Comparison of ENCODE assay signal across 8 cellular contexts in the genomic region with DNA sequence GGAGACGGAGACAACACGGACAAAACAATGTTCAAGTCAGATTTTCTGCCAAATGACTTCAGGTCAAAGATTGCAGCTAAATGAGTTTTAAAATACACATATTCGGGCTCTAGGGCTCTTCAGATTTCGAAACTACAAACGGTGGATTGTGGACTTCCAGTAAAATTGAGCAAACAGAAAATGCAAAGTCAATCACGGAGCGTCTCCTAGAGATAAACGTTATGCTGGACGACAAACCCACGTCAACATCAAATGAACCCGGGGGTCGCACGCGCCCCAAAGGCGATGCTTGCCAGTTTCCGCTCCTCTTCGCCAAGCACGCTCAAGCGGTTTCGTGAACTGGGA. TPM values are rescaled to one million over a fixed set of nuclear protein-coding genes. Genes with fewer than 3 reads are reported as not detected.
A peak's percentile ranks its signal among the peaks of the same experiment; 100 is the strongest.
DNase-seq lines count a peak whose midpoint lies in the region; ATAC-seq and TF ChIP-seq lines count a peak whose summit lies in the region.

No MANE protein-coding gene starts in this region.

- H3K4me2 ChIP-seq in DND-41 (ENCODE audit: insufficient read depth, low read length): peak overlapping the region; percentile 99

- H3K9ac ChIP-seq in DND-41 (ENCODE audit: low read depth, low read length) (peak overlapping the region; percentile 99), subcutaneous abdominal adipose tissue (ENCODE audit: low read length in 5 of 5) (peak overlapping the region; percentile 80 to 98 (median 93))

- H3K9me3 ChIP-seq in DND-41 (ENCODE audit: insufficient read depth, low read length, severe bottlenecking) (no peaks in the 10 kb centered on the region), adrenal gland (replicated peaks in 1 of 3) (no peaks in the 10 kb centered on the region), subcutaneous abdominal adipose tissue (ENCODE audit: control insufficient read depth in 5 of 5, low read length in 5 of 5) (no peaks in the 10 kb centered on the region)

- H3K27me3 ChIP-seq in DND-41 (ENCODE audit: insufficient read depth, low read length, poor library complexity) (no peaks in the 10 kb centered on the region), adrenal gland (no peaks in the 10 kb centered on the region), subcutaneous abdominal adipose tissue (ENCODE audit: control insufficient read depth in 5 of 5, insufficient read depth in 4 of 5, low read length in 5 of 5) (no peaks in the 10 kb centered on the region)

- 1 to 2% (median 1%) methylated on average over 20 of the region's 20 CpGs for WGBS in adrenal gland, 4 donors

- peaks cover 56% of the 10 kb centered on the region for H3K79me2 ChIP-seq in DND-41 (ENCODE audit: insufficient read depth, low read length)

- no peak for DNase-seq in DND-41
- peak in 1 of 7 donors; percentile 49 for DNase-seq in adrenal gland
- peak; percentile 40 for DNase-seq in inferior parietal cortex (ENCODE audit: extremely low spot score)
- DNase-seq in H4 (ENCODE audit: low spot score): no peak
- no peak for DNase-seq in stimulated activated CD4-positive, alpha-beta T cell treated with anti-CD3 and anti-CD28 coated beads, Interleukin-4, amount 100 ng/mL, for 1 hour

- TF ChIP-seq CTCF in DND-41 (IDR thresholded peaks at IDR 0.05; ENCODE audit: borderline replicate concordance, extremely low read depth, low read length, poor library complexity, severe bottlenecking) (no peak), adrenal gland (IDR thresholded peaks at IDR 0.05) (no peak)

- peaks cover 36% of the 10 kb centered on the region for H3K4me1 ChIP-seq in DND-41 (ENCODE audit: insufficient read depth, low read length)
- H3K4me1 ChIP-seq in adrenal gland (replicated peaks in 1 of 2): peaks cover 8 to 27% of the 10 kb centered on the region in 2 donors
- peaks cover 3 to 33% (median 26%) of the 10 kb centered on the region in 5 donors for H3K4me1 ChIP-seq in subcutaneous abdominal adipose tissue (ENCODE audit: control insufficient read depth in 5 of 5, insufficient read depth in 5 of 5, low read length in 5 of 5)

- intact Hi-C loops in adrenal gland (cut with DNase I): loop anchor here in 1 of 2 donors (5.0 kb wide), 1 partner anchor 36 kb away; a partner anchor contains a TSS

- H3K27ac ChIP-seq in DND-41 (ENCODE audit: low read length) (peak overlapping the region; percentile 99), adrenal gland (peak overlapping the region; percentile 57 to 99 (median 95)), subcutaneous abdominal adipose tissue (ENCODE audit: low read depth, low read length) (peak overlapping the region; percentile 85)

- peak overlapping the region; percentile 98 for H2AFZ ChIP-seq in DND-41 (ENCODE audit: low read depth, low read length)

- ATAC-seq in DND-41 (ENCODE audit: insufficient read depth, low read depth) (no peak; the same call in 2 of the 3 replicates), HG03442 (IDR thresholded peaks at IDR 0.05; ENCODE audit: unreplicated experiment) (peak; percentile 2), HG02938 (IDR thresholded peaks at IDR 0.05; ENCODE audit: unreplicated experiment) (no peak)

- peaks cover 16% of the 10 kb centered on the region; the same call in 1 of the 2 replicates for H4K20me1 ChIP-seq in DND-41 (ENCODE audit: insufficient read depth, low read length)

- peak overlapping the region; percentile 72 to 85 for H3K4me3 ChIP-seq in DND-41 (ENCODE audit: low read depth in 1 of 2, low read length in 2 of 2)
- peak overlapping the region; percentile 51 to 97 (median 96) for H3K4me3 ChIP-seq in adrenal gland
- H3K4me3 ChIP-seq in subcutaneous abdominal adipose tissue (ENCODE audit: low read depth in 1 of 5, low read length in 5 of 5): peak overlapping the region; percentile 90 to 99 (median 98)

- H3K36me3 ChIP-seq in DND-41 (ENCODE audit: insufficient read depth, low read length) (peaks cover 27% of the 10 kb centered on the region), adrenal gland (replicated peaks in 1 of 2) (peaks cover 0 to 10% of the 10 kb centered on the region in 2 donors), subcutaneous abdominal adipose tissue (ENCODE audit: control insufficient read depth in 5 of 5, insufficient read depth in 5 of 5, low read length in 5 of 5) (peaks cover 0 to 8% (median 2%) of the 10 kb centered on the region in 5 donors)

- no peak for TF ChIP-seq POLR2A in adrenal gland (IDR thresholded peaks at IDR 0.05)

RNA-seq across cellular contexts. Expression of a gene that starts 0.5 kb away (rescaled TPM):
- total RNA-seq in adrenal gland: 10 to 100 TPM; 41.0 to 64.3 (median 48.4) TPM
- polyA plus RNA-seq in adrenal gland: 10 to 100 TPM; 72.0 to 96.7 (median 93.4) TPM
- total RNA-seq in H4 (2014; rRNA removed; shearing (Covaris generic)): 44.5 and 55.1 TPM in 2 replicates

RNA-seq across cellular contexts. Expression of a gene that starts 38.5 kb away (rescaled TPM):
- total RNA-seq in adrenal gland: 10 to 100 TPM in 5 of 8 donors, 1 to 10 TPM in 3; 4.6 to 20.5 (median 13.4) TPM
- 10 to 100 TPM in 2 of 3 donors, 1 to 10 TPM in 1; 8.3 to 26.1 (median 11.7) TPM for polyA plus RNA-seq in adrenal gland
- 2.7 and 5.4 TPM in 2 replicates for total RNA-seq in H4 (2014; rRNA removed; shearing (Covaris generic))

RNA-seq across cellular contexts. Expression of a gene that starts 44.5 kb away (rescaled TPM):
- total RNA-seq in adrenal gland: 1 to 10 TPM; 1.8 to 9.3 (median 5.6) TPM
- 1 to 10 TPM; 2.1 to 5.8 (median 2.8) TPM for polyA plus RNA-seq in adrenal gland
- 5.0 and 5.6 TPM in 2 replicates for total RNA-seq in H4 (2014; rRNA removed; shearing (Covaris generic))
